In genomic region chr3:14511971-14512943, GRCh38 we compare ENCODE assay signal across 27 cellular contexts. TPM values are rescaled to one million over a fixed set of nuclear protein-coding genes. Genes with fewer than 3 reads are reported as not detected.
DNase-seq lines count a peak whose midpoint lies in the region; TF ChIP-seq lines count a peak whose summit lies in the region.
"Had no signal": no experiment of that assay in that cellular context is flagged by ENCODE, and none has a peak within 500 bp of the region (broad histone marks: within the 10 kb centered on the region; RNA-seq: fewer than 3 reads in every experiment).

No MANE protein-coding gene starts in this region.

- TF ChIP-seq POLR2A in ovary (IDR thresholded peaks at IDR 0.05), result no peak

- H3K4me3 Mint-ChIP-seq in activated CD4-positive, alpha-beta memory T cell treated with anti-CD3 and anti-CD28 coated beads for 36 hours, result no peak overlapping the region
- H3K4me3 Mint-ChIP-seq in activated CD4-positive, alpha-beta memory T cell treated with anti-CD3 and anti-CD28 coated beads, Interleukin-2, amount 10 ng/mL, durations not matched to agents 7 days and 5 days, result no peak overlapping the region
- no peak overlapping the region for H3K4me3 Mint-ChIP-seq in brain
- H3K4me3 Mint-ChIP-seq: activated CD4-positive, alpha-beta T cell treated with anti-CD3 and anti-CD28 coated beads, Interleukin-2, amount 10 ng/mL, durations not matched to agents 7 days and 5 days; activated naive CD8-positive, alpha-beta T cell treated with anti-CD3 and anti-CD28 coated beads, Interleukin-2, amount 50 U/mL, for 24 hours; CD4-positive, alpha-beta T cell; central memory CD8-positive, alpha-beta T cell; HFFc6; nephron; stimulated activated naive CD8-positive, alpha-beta T cell treated with anti-CD3 and anti-CD28 coated beads, Interleukin-15, amount 100 ng/mL, for 72 hours had no signal

- H3K36me3 ChIP-seq in BLaER1 (no peaks in the 10 kb centered on the region), ovary (no peaks in the 10 kb centered on the region)
- H3K36me3 ChIP-seq: lower lobe of right lung, tibial artery had no signal

- H3K9me3 ChIP-seq in BLaER1, result no peaks in the 10 kb centered on the region
- H3K9me3 ChIP-seq in ovary, result no peaks in the 10 kb centered on the region
- H3K9me3 ChIP-seq: lower lobe of right lung, tibial artery had no signal

- no peaks in the 10 kb centered on the region for H3K27me3 ChIP-seq in BLaER1
- H3K27me3 ChIP-seq in ovary, result no peaks in the 10 kb centered on the region

- peak overlapping the region; percentile 3; the same call in 1 of the 2 replicates for H3K4me2 ChIP-seq in BLaER1

- H3K4me1 Mint-ChIP-seq in activated CD4-positive, alpha-beta memory T cell treated with anti-CD3 and anti-CD28 coated beads for 36 hours (ENCODE audit: low read depth), result peaks cover 5% of the 10 kb centered on the region
- no peaks in the 10 kb centered on the region for H3K4me1 Mint-ChIP-seq in activated CD4-positive, alpha-beta memory T cell treated with anti-CD3 and anti-CD28 coated beads, Interleukin-2, amount 10 ng/mL, durations not matched to agents 7 days and 5 days
- H3K4me1 Mint-ChIP-seq in brain, result peaks cover 25% of the 10 kb centered on the region
- H3K4me1 Mint-ChIP-seq: activated CD4-positive, alpha-beta T cell treated with anti-CD3 and anti-CD28 coated beads, Interleukin-2, amount 10 ng/mL, durations not matched to agents 7 days and 5 days; nephron had no signal

- intact Hi-C loops in activated CD4-positive, alpha-beta memory T cell treated with anti-CD3 and anti-CD28 coated beads for 36 hours (cut with micrococcal nuclease), result loop anchor here (2.0 kb wide), 1 partner anchor 37 kb away; no protein-coding TSS in a partner anchor
- intact Hi-C loops in ovary (cut with DNase I), result no loop called here

- H3K27me3 Mint-ChIP-seq in activated CD4-positive, alpha-beta memory T cell treated with anti-CD3 and anti-CD28 coated beads for 36 hours, result no peaks in the 10 kb centered on the region
- H3K27me3 Mint-ChIP-seq in activated CD4-positive, alpha-beta memory T cell treated with anti-CD3 and anti-CD28 coated beads, Interleukin-2, amount 10 ng/mL, durations not matched to agents 7 days and 5 days, result no peaks in the 10 kb centered on the region
- peaks cover 4% of the 10 kb centered on the region for H3K27me3 Mint-ChIP-seq in brain
- H3K27me3 Mint-ChIP-seq: CD4-positive, alpha-beta T cell; stimulated activated naive CD8-positive, alpha-beta T cell treated with anti-CD3 and anti-CD28 coated beads, Interleukin-15, amount 100 ng/mL, for 72 hours had no signal

- no peaks in the 10 kb centered on the region for H3K9me3 Mint-ChIP-seq in activated CD4-positive, alpha-beta memory T cell treated with anti-CD3 and anti-CD28 coated beads for 36 hours
- H3K9me3 Mint-ChIP-seq in activated CD4-positive, alpha-beta memory T cell treated with anti-CD3 and anti-CD28 coated beads, Interleukin-2, amount 10 ng/mL, durations not matched to agents 7 days and 5 days, result no peaks in the 10 kb centered on the region
- H3K9me3 Mint-ChIP-seq in brain, result peaks cover 0 to 7% (median 0%) of the 10 kb centered on the region in 5 experiments
- H3K9me3 Mint-ChIP-seq: activated CD4-positive, alpha-beta T cell treated with anti-CD3 and anti-CD28 coated beads, Interleukin-2, amount 10 ng/mL, durations not matched to agents 7 days and 5 days; activated naive CD8-positive, alpha-beta T cell treated with anti-CD3 and anti-CD28 coated beads, Interleukin-2, amount 50 U/mL, for 24 hours; activated T-helper 2 cell treated with anti-CD3 and anti-CD28 coated beads, Interferon-gamma antibody, Interleukin-2, Interleukin-4, amounts not matched to agents 10 μg/mL and 5 μg/mL and 100 μg/mL, durations not matched to agents 14 hours and 24 hours and 36 hours; CD4-positive, alpha-beta T cell; central memory CD8-positive, alpha-beta T cell; HFFc6; nephron; stimulated activated naive CD8-positive, alpha-beta T cell treated with anti-CD3 and anti-CD28 coated beads, Interleukin-15, amount 100 ng/mL, for 72 hours had no signal

- H3K9ac ChIP-seq in BLaER1, result no peak overlapping the region

- 72 to 79% (median 79%) methylated on average over 27 to 28 of the region's 28 CpGs for WGBS in ovary, 3 donors

- no peaks in the 10 kb centered on the region for H3K36me3 Mint-ChIP-seq in activated CD4-positive, alpha-beta memory T cell treated with anti-CD3 and anti-CD28 coated beads for 36 hours
- no peaks in the 10 kb centered on the region for H3K36me3 Mint-ChIP-seq in activated CD4-positive, alpha-beta memory T cell treated with anti-CD3 and anti-CD28 coated beads, Interleukin-2, amount 10 ng/mL, durations not matched to agents 7 days and 5 days (ENCODE audit: low read depth)
- peaks cover 19% of the 10 kb centered on the region for H3K36me3 Mint-ChIP-seq in brain

- CTCF ChIA-PET in activated CD4-positive, alpha-beta memory T cell treated with anti-CD3 and anti-CD28 coated beads for 36 hours (lab: Charles Lee), result interaction anchor here (0.9 to 6.4 kb wide), 2 partner anchors 36 to 409 kb away, joined by 3 to 41 read pairs; no protein-coding TSS in a partner anchor
- CTCF ChIA-PET in activated CD4-positive, alpha-beta memory T cell treated with anti-CD3 and anti-CD28 coated beads, Interleukin-2, amount 10 ng/mL, durations not matched to agents 7 days and 5 days (lab: Charles Lee), result interaction anchor here (1.3 kb wide), 1 partner anchor 12 kb away, joined by 4 read pairs; no protein-coding TSS in a partner anchor

- H3K27ac Mint-ChIP-seq in activated CD4-positive, alpha-beta memory T cell treated with anti-CD3 and anti-CD28 coated beads for 36 hours, result no peak overlapping the region
- no peak overlapping the region for H3K27ac Mint-ChIP-seq in activated CD4-positive, alpha-beta memory T cell treated with anti-CD3 and anti-CD28 coated beads, Interleukin-2, amount 10 ng/mL, durations not matched to agents 7 days and 5 days
- peak overlapping the region in 4 of 5 experiments; percentile 12 to 88 (median 68) for H3K27ac Mint-ChIP-seq in brain
- H3K27ac Mint-ChIP-seq: activated CD4-positive, alpha-beta T cell treated with anti-CD3 and anti-CD28 coated beads, Interleukin-2, amount 10 ng/mL, durations not matched to agents 7 days and 5 days; activated naive CD8-positive, alpha-beta T cell treated with anti-CD3 and anti-CD28 coated beads, Interleukin-2, amount 50 U/mL, for 24 hours; activated T-helper 2 cell treated with anti-CD3 and anti-CD28 coated beads, Interferon-gamma antibody, Interleukin-2, Interleukin-4, amounts not matched to agents 10 μg/mL and 5 μg/mL and 100 μg/mL, durations not matched to agents 14 hours and 24 hours and 36 hours; CD4-positive, alpha-beta T cell; HFFc6; nephron had no signal

- H4K20me1 ChIP-seq in BLaER1, result no peaks in the 10 kb centered on the region

- TF ChIP-seq CTCF in brain (conservative IDR thresholded peaks at IDR 0.05) (no peak), ovary (IDR thresholded peaks at IDR 0.05) (no peak)

- peak; percentile 6 for DNase-seq in activated CD4-positive, alpha-beta memory T cell treated with anti-CD3 and anti-CD28 coated beads for 36 hours
- no peak for DNase-seq in activated CD4-positive, alpha-beta memory T cell treated with anti-CD3 and anti-CD28 coated beads, Interleukin-2, amount 10 ng/mL, durations not matched to agents 7 days and 5 days
- DNase-seq in ovary (peak in 4 of 5 donors; percentile 13 to 25 (median 16)), NCI-H1092 (lab: John Stamatoyannopoulos, UW) (no peak), NCI-H2029 (lab: John Stamatoyannopoulos, UW) (no peak), HuH-7 (ENCODE audit: low spot score) (no peak)
- DNase-seq: activated CD4-positive, alpha-beta T cell treated with anti-CD3 and anti-CD28 coated beads, Interleukin-2, amount 10 ng/mL, durations not matched to agents 7 days and 5 days; activated naive CD8-positive, alpha-beta T cell treated with anti-CD3 and anti-CD28 coated beads, Interleukin-2, amount 50 U/mL, for 24 hours; dermis blood vessel endothelial cell; HFFc6; islet precursor cell; lower lobe of right lung; NK-92 treated with Interleukin-12 subunit alpha and Interleukin-12 subunit beta, amount 100 ng/mL, for 24 hours; PC-3; stimulated activated naive CD8-positive, alpha-beta T cell treated with anti-CD3 and anti-CD28 coated beads, Interleukin-15, amount 100 ng/mL, for 72 hours; T-helper 2 cell had no signal

- no peak overlapping the region for H3K4me3 ChIP-seq in BLaER1
- no peak overlapping the region for H3K4me3 ChIP-seq in ovary
- H3K4me3 ChIP-seq: lower lobe of right lung, skin epidermis, tibial artery had no signal

- TF ChIP-seq EP300 in ovary (IDR thresholded peaks at IDR 0.05), result no peak

- POLR2A ChIA-PET in activated CD4-positive, alpha-beta memory T cell treated with anti-CD3 and anti-CD28 coated beads for 36 hours (lab: Charles Lee), result no interaction called here
- POLR2A ChIA-PET in activated CD4-positive, alpha-beta memory T cell treated with anti-CD3 and anti-CD28 coated beads, Interleukin-2, amount 10 ng/mL, durations not matched to agents 7 days and 5 days (lab: Charles Lee), result no interaction called here

- no peak overlapping the region for H3K27ac ChIP-seq in BLaER1
- H3K27ac ChIP-seq in ovary, result no peak overlapping the region
- H3K27ac ChIP-seq: lower lobe of right lung, skin epidermis, tibial artery had no signal

- H3K4me1 ChIP-seq in BLaER1 (peaks cover 39% of the 10 kb centered on the region), ovary (ENCODE audit: insufficient read depth) (no peaks in the 10 kb centered on the region)
- H3K4me1 ChIP-seq: lower lobe of right lung had no signal

RNA-seq across cellular contexts. Expression of gene GRIP2, which starts 27.9 kb away (rescaled TPM):
- not detected for total RNA-seq in activated CD4-positive, alpha-beta memory T cell treated with anti-CD3 and anti-CD28 coated beads for 36 hours
- total RNA-seq in activated CD4-positive, alpha-beta memory T cell treated with anti-CD3 and anti-CD28 coated beads, Interleukin-2, amount 10 ng/mL, durations not matched to agents 7 days and 5 days, result under 1 TPM; 0.08 to 0.35 TPM
- polyA plus RNA-seq in brain (ENCODE audit: insufficient read depth, low read depth, low replicate concordance) (0.54 TPM), ovary (10 to 100 TPM in 1 of 2 donors, 1 to 10 TPM in 1; 1.6 to 11.2 TPM)
- 10 to 100 TPM in 2 of 7 donors, 1 to 10 TPM in 5; 1.1 to 19.4 (median 5.4) TPM for total RNA-seq in ovary
- total RNA-seq: activated T-helper 2 cell treated with anti-CD3 and anti-CD28 coated beads, Interferon-gamma antibody, Interleukin-2, Interleukin-4, amounts not matched to agents 10 μg/mL and 5 μg/mL and 100 μg/mL, durations not matched to agents 14 hours and 24 hours and 36 hours; CD4-positive, alpha-beta T cell; Daoy; LHCN-M2; mononuclear cell had no signal

Comparison
In these comparisons a context has a peak if more than half of its experiments do, and no peak if none do; other contexts are left out.
1. DNase-seq: peak in activated CD4-positive, alpha-beta memory T cell treated with anti-CD3 and anti-CD28 coated beads for 36 hours (single experiment) and ovary (4 of 5); none in activated CD4-positive, alpha-beta memory T cell treated with anti-CD3 and anti-CD28 coated beads, Interleukin-2, amount 10 ng/mL, durations not matched to agents 7 days and 5 days (single experiment), NCI-H1092 (single experiment), NCI-H2029 (single experiment) and HuH-7 (single experiment).
2. H3K27ac Mint-ChIP-seq: peak in brain (4 of 5); none in activated CD4-positive, alpha-beta memory T cell treated with anti-CD3 and anti-CD28 coated beads for 36 hours (single experiment) and activated CD4-positive, alpha-beta memory T cell treated with anti-CD3 and anti-CD28 coated beads, Interleukin-2, amount 10 ng/mL, durations not matched to agents 7 days and 5 days (single experiment).